Comparison of ENCODE assay signal across 14 cellular contexts in the genomic region with DNA sequence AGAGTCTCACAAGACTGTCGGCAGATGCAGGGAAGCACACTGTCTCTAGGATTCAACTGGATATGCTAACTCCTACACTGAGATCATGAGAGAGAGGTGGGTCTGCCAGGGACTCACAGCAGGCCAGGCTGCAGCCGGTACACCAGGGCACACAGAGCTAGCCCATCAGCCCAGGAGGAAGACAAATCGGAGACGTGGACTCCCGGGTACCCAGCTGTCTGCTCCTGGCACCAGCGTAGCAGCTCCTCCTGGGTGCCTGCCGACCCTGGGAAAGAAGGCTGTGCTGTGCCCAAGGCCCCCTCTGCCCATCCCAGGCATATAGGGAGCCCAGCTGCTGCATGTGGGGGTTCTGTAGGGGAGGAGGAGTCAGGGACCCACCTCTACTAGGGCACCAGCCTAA. TPM values are rescaled to one million over a fixed set of nuclear protein-coding genes. Genes with fewer than 3 reads are reported as not detected.
DNase-seq lines count a peak whose midpoint lies in the region; ATAC-seq and TF ChIP-seq lines count a peak whose summit lies in the region.
"Had no signal": no experiment of that assay in that cellular context is flagged by ENCODE, and none has a peak within 500 bp of the region (broad histone marks: within the 10 kb centered on the region; RNA-seq: fewer than 3 reads in every experiment).

No MANE protein-coding gene starts in this region.

- H3K9me3 ChIP-seq in AG04450 (ENCODE audit: control insufficient read depth, insufficient read depth, low read length) (no peaks in the 10 kb centered on the region; the same call in 1 of the 2 replicates), MG63 (no peaks in the 10 kb centered on the region), endodermal cell (ENCODE audit: control insufficient read depth, low read length) (no peaks in the 10 kb centered on the region)
- no peaks in the 10 kb centered on the region for H3K9me3 ChIP-seq in CD4-positive, CD25-positive, alpha-beta regulatory T cell (ENCODE audit: control insufficient read depth in 2 of 2, low read length in 2 of 2)
- H3K9me3 ChIP-seq: right lobe of liver had no signal

- H3K36me3 ChIP-seq in CD4-positive, CD25-positive, alpha-beta regulatory T cell (ENCODE audit: control insufficient read depth, insufficient read depth, low read length): peaks cover 34% of the 10 kb centered on the region
- H3K36me3 ChIP-seq in MG63 (peaks cover 8% of the 10 kb centered on the region), endodermal cell (ENCODE audit: control insufficient read depth, insufficient read depth, low read length) (peaks cover 22% of the 10 kb centered on the region)
- H3K36me3 ChIP-seq: right lobe of liver had no signal

- no peaks in the 10 kb centered on the region for H3K27me3 ChIP-seq in AG04450 (ENCODE audit: control insufficient read depth, insufficient read depth, low read length)
- H3K27me3 ChIP-seq in CD4-positive, CD25-positive, alpha-beta regulatory T cell (ENCODE audit: control insufficient read depth, insufficient read depth, low read length): no peaks in the 10 kb centered on the region
- H3K27me3 ChIP-seq in MG63: no peaks in the 10 kb centered on the region
- no peaks in the 10 kb centered on the region for H3K27me3 ChIP-seq in endodermal cell (ENCODE audit: control insufficient read depth, insufficient read depth, low read length, poor library complexity, severe bottlenecking)
- H3K27me3 ChIP-seq: right lobe of liver had no signal

- H3K36me3 Mint-ChIP-seq in CD4-positive, CD25-positive, alpha-beta regulatory T cell: peaks cover 23% of the 10 kb centered on the region
- peaks cover 14% of the 10 kb centered on the region for H3K36me3 Mint-ChIP-seq in activated CD4-positive, alpha-beta memory T cell treated with anti-CD3 and anti-CD28 coated beads for 36 hours
- H3K36me3 Mint-ChIP-seq in memory B cell (peaks cover 15% of the 10 kb centered on the region), endodermal cell (ENCODE audit: low read depth) (peaks cover 15% of the 10 kb centered on the region)

- peaks cover 5 to 59% (median 33%) of the 10 kb centered on the region in 4 donors for H3K4me1 Mint-ChIP-seq in CD4-positive, CD25-positive, alpha-beta regulatory T cell
- peaks cover 26% of the 10 kb centered on the region for H3K4me1 Mint-ChIP-seq in activated CD4-positive, alpha-beta memory T cell treated with anti-CD3 and anti-CD28 coated beads for 36 hours (ENCODE audit: low read depth)
- H3K4me1 Mint-ChIP-seq in memory B cell (peaks cover 40% of the 10 kb centered on the region), endodermal cell (no peaks in the 10 kb centered on the region)

- H3K27ac ChIP-seq in AG04450 (ENCODE audit: low read depth, low read length) (peak overlapping the region; percentile 11), endodermal cell (ENCODE audit: low read depth, low read length) (no peak overlapping the region)
- no peak overlapping the region for H3K27ac ChIP-seq in CD4-positive, CD25-positive, alpha-beta regulatory T cell (ENCODE audit: insufficient read depth, low read length, poor library complexity, severe bottlenecking)
- H3K27ac ChIP-seq: right lobe of liver had no signal

- no peaks in the 10 kb centered on the region for H3K27me3 Mint-ChIP-seq in CD4-positive, CD25-positive, alpha-beta regulatory T cell
- no peaks in the 10 kb centered on the region for H3K27me3 Mint-ChIP-seq in activated CD4-positive, alpha-beta memory T cell treated with anti-CD3 and anti-CD28 coated beads for 36 hours
- H3K27me3 Mint-ChIP-seq in memory B cell (no peaks in the 10 kb centered on the region), endodermal cell (ENCODE audit: insufficient read depth) (peaks cover 3% of the 10 kb centered on the region)

- peaks cover 38% of the 10 kb centered on the region for H3K4me1 ChIP-seq in CD4-positive, CD25-positive, alpha-beta regulatory T cell (ENCODE audit: control insufficient read depth, insufficient read depth, low read length, poor library complexity, severe bottlenecking)
- no peaks in the 10 kb centered on the region for H3K4me1 ChIP-seq in endodermal cell (ENCODE audit: control insufficient read depth, insufficient read depth, low read length)
- H3K4me1 ChIP-seq: right lobe of liver had no signal

- H3K27ac Mint-ChIP-seq in CD4-positive, CD25-positive, alpha-beta regulatory T cell: peak overlapping the region; percentile 32 to 93 (median 54)
- peak overlapping the region; percentile 5 for H3K27ac Mint-ChIP-seq in activated CD4-positive, alpha-beta memory T cell treated with anti-CD3 and anti-CD28 coated beads for 36 hours
- H3K27ac Mint-ChIP-seq in memory B cell (peak overlapping the region; percentile 83), endodermal cell (no peak overlapping the region)

- 90 to 94% methylated on average over 5 to 7 of the region's 7 CpGs for WGBS in endodermal cell (ENCODE audit: insufficient coverage in 1 of 2, insufficient read length in 1 of 2), 2 experiments

- CTCF ChIA-PET in AG04450 (lab: Charles Lee): no interaction called here
- CTCF ChIA-PET in activated CD4-positive, alpha-beta memory T cell treated with anti-CD3 and anti-CD28 coated beads for 36 hours (lab: Charles Lee): interaction anchor here (0.8 to 1.4 kb wide), 2 partner anchors 11 to 591 kb away, joined by 3 to 5 read pairs; no protein-coding TSS in a partner anchor

- H3K9me3 Mint-ChIP-seq in CD4-positive, CD25-positive, alpha-beta regulatory T cell: no peaks in the 10 kb centered on the region
- H3K9me3 Mint-ChIP-seq in activated CD4-positive, alpha-beta memory T cell treated with anti-CD3 and anti-CD28 coated beads for 36 hours: no peaks in the 10 kb centered on the region
- H3K9me3 Mint-ChIP-seq in memory B cell (no peaks in the 10 kb centered on the region), endodermal cell (no peaks in the 10 kb centered on the region)

- peak overlapping the region in 3 of 4 donors; percentile 21 to 64 (median 54) for H3K4me3 Mint-ChIP-seq in CD4-positive, CD25-positive, alpha-beta regulatory T cell
- no peak overlapping the region for H3K4me3 Mint-ChIP-seq in activated CD4-positive, alpha-beta memory T cell treated with anti-CD3 and anti-CD28 coated beads for 36 hours
- H3K4me3 Mint-ChIP-seq in memory B cell (no peak overlapping the region), endodermal cell (no peak overlapping the region)

- no peak overlapping the region for H3K4me3 ChIP-seq in AG04450 (ENCODE audit: low read depth, low read length)
- H3K4me3 ChIP-seq in CD4-positive, CD25-positive, alpha-beta regulatory T cell (ENCODE audit: low read depth, low read length): no peak overlapping the region
- H3K4me3 ChIP-seq in MG63: no peak overlapping the region
- no peak overlapping the region for H3K4me3 ChIP-seq in endodermal cell (ENCODE audit: low read length)
- H3K4me3 ChIP-seq: right lobe of liver had no signal

- ATAC-seq in CD4-positive, CD25-positive, alpha-beta regulatory T cell (ENCODE audit: low read depth in 2 of 2): no peak
- no peak for ATAC-seq in memory B cell (ENCODE audit: low read depth)

- DNase-seq in AG04450 (ENCODE audit: low read depth, low spot score) (no peak), memory B cell (ENCODE audit: low spot score in 2 of 2) (no peak), MV-4-11 (lab: John Stamatoyannopoulos, UW) (no peak), MG63 (no peak), endodermal cell (no peak)
- no peak for DNase-seq in CD4-positive, CD25-positive, alpha-beta regulatory T cell
- no peak for DNase-seq in activated CD4-positive, alpha-beta memory T cell treated with anti-CD3 and anti-CD28 coated beads for 36 hours
- DNase-seq: activated gamma-delta T cell, dermis blood vessel endothelial cell, DMS79 treated with DMSO at 0.1 percent for 48 hours, NCI-H2081, NCI-H524 treated with DMSO at 0.1 percent for 48 hours, PC-3, right lobe of liver had no signal

- TF ChIP-seq CTCF in AG04450 (IDR thresholded peaks at IDR 0.05; ENCODE audit: low read depth, low read length) (no peak), endodermal cell (conservative IDR thresholded peaks at IDR 0.05) (no peak)

- POLR2A ChIA-PET in AG04450 (lab: Yijun Ruan, JAX): interaction anchor here (0.5 kb wide), 1 partner anchor 65 kb away, joined by 4 read pairs; no protein-coding TSS in a partner anchor
- POLR2A ChIA-PET in activated CD4-positive, alpha-beta memory T cell treated with anti-CD3 and anti-CD28 coated beads for 36 hours (lab: Charles Lee): no interaction called here

- intact Hi-C loops in activated CD4-positive, alpha-beta memory T cell treated with anti-CD3 and anti-CD28 coated beads for 36 hours (cut with micrococcal nuclease): no loop called here

- no peak overlapping the region for H3K9ac ChIP-seq in endodermal cell (ENCODE audit: extremely low read depth, low read length, poor library complexity, severe bottlenecking)

RNA-seq across cellular contexts. Expression of a gene that starts 7.0 kb away (rescaled TPM):
- 40.9 and 48.1 TPM in 2 replicates for polyA plus RNA-seq in AG04450 (2011; rRNA removed)
- 47.5 and 60.9 TPM in 2 replicates for polyA minus RNA-seq in AG04450 (2011; rRNA and poly(A)+ RNA removed)
- 166 TPM for total RNA-seq in CD4-positive, CD25-positive, alpha-beta regulatory T cell
- polyA plus RNA-seq in CD4-positive, CD25-positive, alpha-beta regulatory T cell: 10 to 100 TPM; 14.6 to 20.9 (median 17.2) TPM
- 10 to 100 TPM; 39.4 to 45.0 TPM for total RNA-seq in activated CD4-positive, alpha-beta memory T cell treated with anti-CD3 and anti-CD28 coated beads for 36 hours
- 11.1 and 21.2 TPM in 2 replicates for total RNA-seq in MG63 (2014; rRNA removed; shearing (Covaris generic); ENCODE audit: low replicate concordance)
- 10 to 100 TPM; 10.4 to 22.8 TPM for total RNA-seq in endodermal cell
- polyA plus RNA-seq in endodermal cell (2013, experiment 1 of 2): 83.8 TPM
- polyA plus RNA-seq in endodermal cell (2013, experiment 2 of 2): 66.8 TPM

RNA-seq across cellular contexts. Expression of a gene that starts 8.1 kb away (rescaled TPM):
- 4.5 and 5.4 TPM in 2 replicates for polyA plus RNA-seq in AG04450 (2011; rRNA removed)
- polyA minus RNA-seq in AG04450 (2011; rRNA and poly(A)+ RNA removed): 11.4 and 13.4 TPM in 2 replicates
- 30.2 TPM for total RNA-seq in CD4-positive, CD25-positive, alpha-beta regulatory T cell
- polyA plus RNA-seq in CD4-positive, CD25-positive, alpha-beta regulatory T cell: 10 to 100 TPM in 3 of 4 donors, 1 to 10 TPM in 1; 9.5 to 14.8 (median 12.4) TPM
- 1 to 10 TPM; 9.7 TPM for total RNA-seq in activated CD4-positive, alpha-beta memory T cell treated with anti-CD3 and anti-CD28 coated beads for 36 hours
- 9.3 and 13.4 TPM in 2 replicates for total RNA-seq in MG63 (2014; rRNA removed; shearing (Covaris generic); ENCODE audit: low replicate concordance)
- 10 to 100 TPM; 11.1 to 12.0 TPM for total RNA-seq in endodermal cell
- polyA plus RNA-seq in endodermal cell (2013, experiment 1 of 2): 9.3 TPM
- polyA plus RNA-seq in endodermal cell (2013, experiment 2 of 2): 6.9 TPM

RNA-seq across cellular contexts. Expression of a gene that starts 8.2 kb away (rescaled TPM):
- 0.71 and 0.83 TPM in 2 replicates for polyA plus RNA-seq in AG04450 (2011; rRNA removed)
- polyA minus RNA-seq in AG04450 (2011; rRNA and poly(A)+ RNA removed): not detected in 2 replicates
- 0.91 TPM for total RNA-seq in CD4-positive, CD25-positive, alpha-beta regulatory T cell
- polyA plus RNA-seq in CD4-positive, CD25-positive, alpha-beta regulatory T cell: under 1 TPM; 0.24 to 0.72 (median 0.39) TPM
- total RNA-seq in activated CD4-positive, alpha-beta memory T cell treated with anti-CD3 and anti-CD28 coated beads for 36 hours: under 1 TPM; 0.43 to 0.46 TPM
- total RNA-seq in MG63 (2014; rRNA removed; shearing (Covaris generic); ENCODE audit: low replicate concordance): 8.8 TPM in 1 of 2 replicates, not detected in the other
- 1 to 10 TPM; 2.2 to 2.9 TPM for total RNA-seq in endodermal cell
- 3.6 TPM for polyA plus RNA-seq in endodermal cell (2013, experiment 1 of 2)
- 5.3 TPM for polyA plus RNA-seq in endodermal cell (2013, experiment 2 of 2)

RNA-seq across cellular contexts. Expression of a gene that starts 34.4 kb away (rescaled TPM):
- polyA plus RNA-seq in AG04450 (2011; rRNA removed): 3.6 and 4.4 TPM in 2 replicates
- 6.1 and 6.6 TPM in 2 replicates for polyA minus RNA-seq in AG04450 (2011; rRNA and poly(A)+ RNA removed)
- total RNA-seq in CD4-positive, CD25-positive, alpha-beta regulatory T cell: 20.2 TPM
- polyA plus RNA-seq in CD4-positive, CD25-positive, alpha-beta regulatory T cell: 10 to 100 TPM in 3 of 4 donors, 1 to 10 TPM in 1; 9.2 to 11.9 (median 10.5) TPM
- 10 to 100 TPM; 10.9 to 11.8 TPM for total RNA-seq in activated CD4-positive, alpha-beta memory T cell treated with anti-CD3 and anti-CD28 coated beads for 36 hours
- total RNA-seq in MG63 (2014; rRNA removed; shearing (Covaris generic); ENCODE audit: low replicate concordance): 6.0 and 9.8 TPM in 2 replicates
- total RNA-seq in endodermal cell: 1 to 10 TPM; 9.2 to 9.8 TPM
- polyA plus RNA-seq in endodermal cell (2013, experiment 1 of 2): 8.4 TPM
- 7.1 TPM for polyA plus RNA-seq in endodermal cell (2013, experiment 2 of 2)

Comparison
In these comparisons a context has a peak if more than half of its experiments do, and no peak if none do; other contexts are left out.
1. H3K4me3 Mint-ChIP-seq: peak in CD4-positive, CD25-positive, alpha-beta regulatory T cell (3 of 4); none in activated CD4-positive, alpha-beta memory T cell treated with anti-CD3 and anti-CD28 coated beads for 36 hours (single experiment), memory B cell (single experiment) and endodermal cell (single experiment).